Comparison of ENCODE assay signal across 1 cellular context in genomic region chr11:12889243-12889642, GRCh38.
A peak's percentile ranks its signal among the peaks of the same experiment; 100 is the strongest.
TF ChIP-seq lines count a peak whose summit lies in the region.

No MANE protein-coding gene starts in this region.

TF ChIP-seq in IMR-90, 13 proteins besides CTCF, POLR2A, EP300 and RAD21:
- TF ChIP-seq CEBPB (IDR thresholded peaks at IDR 0.05; ENCODE audit: low read depth, low read length) (peak; percentile 85), MAZ (IDR thresholded peaks at IDR 0.05; ENCODE audit: borderline replicate concordance, low read depth, low read length) (no peak; the same call in 1 of the 2 replicates), SMC3 (IDR thresholded peaks at IDR 0.05; ENCODE audit: low read depth, low read length) (no peak), NFE2L2 (IDR thresholded peaks at IDR 0.05; ENCODE audit: low read depth, low read length) (no peak), RFX5 (IDR thresholded peaks at IDR 0.05; ENCODE audit: low read depth, low read length) (no peak), BHLHE40 (IDR thresholded peaks at IDR 0.05; ENCODE audit: low read depth, low read length) (0 out of 2 replicates have a peak, but pooled peaks have one; percentile 9)
